33 cellular contexts compared by ENCODE assay signal in the genomic region with DNA sequence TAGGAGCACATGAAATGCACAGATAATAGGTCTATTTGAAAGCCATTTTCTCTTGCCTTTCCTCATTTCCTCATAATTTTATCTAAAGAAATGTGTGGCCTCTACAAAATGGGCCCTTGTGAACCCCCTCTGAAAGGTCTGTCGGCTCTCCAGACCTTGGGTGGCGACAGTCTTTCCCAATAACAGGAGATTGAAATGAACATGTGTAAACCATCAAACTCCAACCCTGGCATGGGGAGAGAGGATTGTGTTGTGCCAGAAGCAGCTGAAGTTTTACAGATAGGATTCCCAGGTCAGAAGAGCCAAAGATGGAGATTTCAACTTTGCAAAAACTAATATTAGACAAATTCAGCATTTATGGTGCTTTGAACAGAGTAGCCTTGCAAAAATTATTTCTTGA.
"Had no signal": no experiment of that assay in that cellular context is flagged by ENCODE, and none has a peak within 500 bp of the region (broad histone marks: within the 10 kb centered on the region; RNA-seq: fewer than 3 reads in every experiment).

No MANE protein-coding gene starts in this region.

- H3K9me3 Mint-ChIP-seq: activated CD4-positive, alpha-beta memory T cell treated with anti-CD3 and anti-CD28 coated beads for 36 hours had no signal

- H3K36me3 Mint-ChIP-seq: activated CD4-positive, alpha-beta memory T cell treated with anti-CD3 and anti-CD28 coated beads for 36 hours; activated naive CD8-positive, alpha-beta T cell treated with anti-CD3 and anti-CD28 coated beads for 36 hours; immature natural killer cell had no signal

- H3K27ac Mint-ChIP-seq: activated CD4-positive, alpha-beta memory T cell treated with anti-CD3 and anti-CD28 coated beads for 36 hours; activated CD4-positive, alpha-beta T cell treated with anti-CD3 and anti-CD28 coated beads, Interleukin-2, amount 10 ng/mL, durations not matched to agents 24 days and 14 days; activated naive CD4-positive, alpha-beta T cell treated with anti-CD3 and anti-CD28 coated beads for 36 hours; activated naive CD8-positive, alpha-beta T cell treated with anti-CD3 and anti-CD28 coated beads for 36 hours; activated T-helper 1 cell treated with anti-CD3 and anti-CD28 coated beads, Interleukin-12 subunit alpha, Interleukin-12 subunit beta, Interleukin-2, Interleukin-4 antibody, amounts not matched to agents 30 ng/mL and 10 ng/mL and 1 ng/mL, durations not matched to agents 14 hours and 24 hours and 36 hours; dendritic cell treated with granulocyte-macrophage colony-stimulating factor and Interleukin-4, amounts not matched to agents 40 ng/mL and 50 ng/mL, for 4 days; endodermal cell; immature natural killer cell; progenitor cell of endocrine pancreas; stimulated activated naive B cell treated with anti-CD40 and anti-IgM and Interleukin-4, amounts not matched to agents 10 μg/mL and 1 μg/mL and 100 μg/mL, for 72 hours; T-helper 1 cell treated with Interleukin-12 subunit alpha and Interleukin-12 subunit beta and Interleukin-4 antibody, amounts not matched to agents 30 μg/mL and 1 μg/mL, for 36 hours had no signal

- DNase-seq: activated CD4-positive, alpha-beta memory T cell treated with anti-CD3 and anti-CD28 coated beads for 36 hours; activated CD4-positive, alpha-beta T cell treated with anti-CD3 and anti-CD28 coated beads, Interleukin-2, amount 10 ng/mL, durations not matched to agents 24 days and 14 days; activated CD8-positive, alpha-beta memory T cell treated with anti-CD3 and anti-CD28 coated beads, Interleukin-2, amount 50 U/mL, for 4 hours; activated effector memory CD4-positive, alpha-beta T cell treated with anti-CD3 and anti-CD28 coated beads, Interleukin-2, amount 50 U/mL, for 16 hours; activated naive CD4-positive, alpha-beta T cell treated with anti-CD3 and anti-CD28 coated beads for 36 hours; activated naive CD8-positive, alpha-beta T cell treated with anti-CD3 and anti-CD28 coated beads for 36 hours; activated T-cell treated with anti-CD3 and anti-CD28 coated beads, Interleukin-2, amount 50 U/mL, for 1 hour; amniotic stem cell; central memory CD4-positive, alpha-beta T cell; endodermal cell; foreskin keratinocyte; heart left ventricle; hypothalamus; immature natural killer cell; kidney; lower lobe of right lung; ovary; sigmoid colon; stimulated activated CD4-positive, alpha-beta T cell treated with anti-CD3 and anti-CD28 coated beads, Interleukin-1b, Interleukin-23, amount 100 ng/mL, for 48 hours; stimulated activated CD4-positive, alpha-beta T cell treated with anti-CD3 and anti-CD28 coated beads, Interleukin-4, amount 100 ng/mL, for 4 hours; stimulated activated CD8-positive, alpha-beta memory T cell treated with anti-CD3 and anti-CD28 coated beads, Interleukin-4, amount 100 ng/mL, for 48 hours; stimulated activated naive B cell treated with anti-CD40 and anti-IgM and Interleukin-4, amounts not matched to agents 10 μg/mL and 1 μg/mL and 100 μg/mL, for 72 hours; SW 1271; T-helper 9 cell; WERI-Rb-1 had no signal

- H3K4me3 Mint-ChIP-seq: activated CD4-positive, alpha-beta memory T cell treated with anti-CD3 and anti-CD28 coated beads for 36 hours; activated CD4-positive, alpha-beta T cell treated with anti-CD3 and anti-CD28 coated beads, Interleukin-2, amount 10 ng/mL, durations not matched to agents 24 days and 14 days; activated naive CD4-positive, alpha-beta T cell treated with anti-CD3 and anti-CD28 coated beads for 36 hours; activated naive CD8-positive, alpha-beta T cell treated with anti-CD3 and anti-CD28 coated beads for 36 hours; activated T-helper 1 cell treated with anti-CD3 and anti-CD28 coated beads, Interleukin-12 subunit alpha, Interleukin-12 subunit beta, Interleukin-2, Interleukin-4 antibody, amounts not matched to agents 30 ng/mL and 10 ng/mL and 1 ng/mL, durations not matched to agents 14 hours and 24 hours and 36 hours; dendritic cell treated with granulocyte-macrophage colony-stimulating factor and Interleukin-4, amounts not matched to agents 40 ng/mL and 50 ng/mL, for 4 days; endodermal cell; immature natural killer cell; stimulated activated naive B cell treated with anti-CD40 and anti-IgM and Interleukin-4, amounts not matched to agents 10 μg/mL and 1 μg/mL and 100 μg/mL, for 72 hours; T-helper 1 cell treated with Interleukin-12 subunit alpha and Interleukin-12 subunit beta and Interleukin-4 antibody, amounts not matched to agents 30 μg/mL and 1 μg/mL, for 36 hours had no signal

- ATAC-seq: activated CD4-positive, CD25-positive, alpha-beta regulatory T cell treated with anti-CD3 and anti-CD28 coated beads, Interleukin-2, amount 50 U/mL, for 24 hours; esophagus mucosa; lower lobe of right lung; stimulated activated naive B cell treated with anti-CD40 and anti-IgM and Interleukin-4, amounts not matched to agents 10 μg/mL and 1 μg/mL and 100 μg/mL, for 72 hours had no signal

- H3K4me3 ChIP-seq: heart left ventricle, lower lobe of right lung, ovary, sigmoid colon, smooth muscle cell, tibial nerve had no signal

- H3K27me3 Mint-ChIP-seq: activated CD4-positive, alpha-beta T cell treated with anti-CD3 and anti-CD28 coated beads, Interleukin-2, amount 10 ng/mL, durations not matched to agents 24 days and 14 days; dendritic cell treated with granulocyte-macrophage colony-stimulating factor and Interleukin-4, amounts not matched to agents 40 ng/mL and 50 ng/mL, for 4 days; progenitor cell of endocrine pancreas; stimulated activated naive B cell treated with anti-CD40 and anti-IgM and Interleukin-4, amounts not matched to agents 10 μg/mL and 1 μg/mL and 100 μg/mL, for 72 hours had no signal

- H3K4me1 Mint-ChIP-seq: activated naive CD8-positive, alpha-beta T cell treated with anti-CD3 and anti-CD28 coated beads for 36 hours; endodermal cell; immature natural killer cell had no signal
